Comparison of ENCODE assay signal across 16 cellular contexts in genomic region chr7:71612892-71613291, GRCh38.
DNase-seq lines count a peak whose midpoint lies in the region; ATAC-seq, FAIRE-seq and TF ChIP-seq lines count a peak whose summit lies in the region.
"Had no signal": no experiment of that assay in that cellular context is flagged by ENCODE, and none has a peak within 500 bp of the region (broad histone marks: within the 10 kb centered on the region; RNA-seq: fewer than 3 reads in every experiment).

No MANE protein-coding gene starts in this region.

- H3K27ac Mint-ChIP-seq in neural progenitor cell = peak overlapping the region; percentile 65
- no peak overlapping the region for H3K27ac Mint-ChIP-seq in activated CD4-positive, alpha-beta memory T cell treated with anti-CD3 and anti-CD28 coated beads for 36 hours
- H3K27ac Mint-ChIP-seq: CD8-positive, alpha-beta memory T cell; progenitor cell of endocrine pancreas had no signal

- H3K4me3 Mint-ChIP-seq in neural progenitor cell = no peak overlapping the region
- H3K4me3 Mint-ChIP-seq in activated CD4-positive, alpha-beta memory T cell treated with anti-CD3 and anti-CD28 coated beads for 36 hours = no peak overlapping the region
- H3K4me3 Mint-ChIP-seq: CD8-positive, alpha-beta memory T cell had no signal

- H3K4me1 Mint-ChIP-seq in neural progenitor cell = peaks cover 46% of the 10 kb centered on the region
- no peaks in the 10 kb centered on the region for H3K4me1 Mint-ChIP-seq in activated CD4-positive, alpha-beta memory T cell treated with anti-CD3 and anti-CD28 coated beads for 36 hours (ENCODE audit: low read depth)
- H3K4me1 Mint-ChIP-seq: CD8-positive, alpha-beta memory T cell had no signal

- H3K79me2 ChIP-seq in neural progenitor cell (ENCODE audit: low read depth) = no peaks in the 10 kb centered on the region

- no peak for FAIRE-seq in kidney (lab: Jason Lieb, UNC)
- FAIRE-seq: GM12891, islet of Langerhans had no signal

- no peak overlapping the region for H2AFZ ChIP-seq in neural progenitor cell (replicated peaks)

- H3K9ac ChIP-seq in neural progenitor cell (no peak overlapping the region), kidney (ENCODE audit: low read length in 2 of 2) (no peak overlapping the region)

- no peaks in the 10 kb centered on the region for H3K36me3 Mint-ChIP-seq in neural progenitor cell
- no peaks in the 10 kb centered on the region for H3K36me3 Mint-ChIP-seq in activated CD4-positive, alpha-beta memory T cell treated with anti-CD3 and anti-CD28 coated beads for 36 hours

- peak overlapping the region in 1 of 4 donors; percentile 41 for H3K4me3 ChIP-seq in esophagus squamous epithelium
- no peak overlapping the region for H3K4me3 ChIP-seq in neural progenitor cell
- no peak overlapping the region for H3K4me3 ChIP-seq in kidney (ENCODE audit: low read length in 2 of 2)

- 36 to 43% methylated on average over 5 to 6 of the region's 6 CpGs for WGBS in esophagus squamous epithelium, 2 donors

- H3K4me1 ChIP-seq in esophagus squamous epithelium (peaks cover 0 to 29% (median 9%) of the 10 kb centered on the region in 3 donors), neural progenitor cell (peaks cover 44% of the 10 kb centered on the region), kidney (ENCODE audit: control insufficient read depth in 1 of 2, insufficient read depth in 1 of 2, low read depth in 1 of 2, low read length in 2 of 2) (no peaks in the 10 kb centered on the region)
- H3K4me1 ChIP-seq: breast epithelium had no signal

- no peaks in the 10 kb centered on the region for H3K9me3 ChIP-seq in esophagus squamous epithelium
- no peaks in the 10 kb centered on the region for H3K9me3 ChIP-seq in neural progenitor cell (ENCODE audit: low read depth)
- H3K9me3 ChIP-seq in kidney (ENCODE audit: control insufficient read depth in 1 of 2, low read length in 2 of 2) = no peaks in the 10 kb centered on the region
- H3K9me3 ChIP-seq: breast epithelium had no signal

- H3K9me3 Mint-ChIP-seq in neural progenitor cell = no peaks in the 10 kb centered on the region
- peaks cover 16% of the 10 kb centered on the region for H3K9me3 Mint-ChIP-seq in activated CD4-positive, alpha-beta memory T cell treated with anti-CD3 and anti-CD28 coated beads for 36 hours

- peaks cover 49% of the 10 kb centered on the region for H3F3A ChIP-seq in neural progenitor cell (ENCODE audit: low read depth)

- no peaks in the 10 kb centered on the region for H3K27me3 ChIP-seq in esophagus squamous epithelium
- no peaks in the 10 kb centered on the region for H3K27me3 ChIP-seq in neural progenitor cell
- H3K27me3 ChIP-seq: breast epithelium had no signal

- CTCF ChIA-PET in activated CD4-positive, alpha-beta memory T cell treated with anti-CD3 and anti-CD28 coated beads for 36 hours (lab: Charles Lee) = no interaction called here

- peak overlapping the region; percentile 63 for H3K4me2 ChIP-seq in neural progenitor cell

- H4K20me1 ChIP-seq in neural progenitor cell (ENCODE audit: low read depth) = no peaks in the 10 kb centered on the region

- TF ChIP-seq CTCF in esophagus squamous epithelium (IDR thresholded peaks at IDR 0.05) (no peak), neural progenitor cell (IDR thresholded peaks at IDR 0.05) (no peak), kidney (IDR thresholded peaks at IDR 0.05; ENCODE audit: borderline replicate concordance, extremely low read depth, insufficient read depth) (no peak)

- intact Hi-C loops in esophagus squamous epithelium (cut with DNase I) = no loop called here
- intact Hi-C loops in activated CD4-positive, alpha-beta memory T cell treated with anti-CD3 and anti-CD28 coated beads for 36 hours (cut with micrococcal nuclease) = no loop called here
- intact Hi-C loops in kidney (cut with DNase I) = no loop called here

- H3K27ac ChIP-seq in esophagus squamous epithelium = peak overlapping the region in 3 of 4 donors; percentile 52 to 78 (median 65)
- H3K27ac ChIP-seq in neural progenitor cell = peak overlapping the region; percentile 82
- H3K27ac ChIP-seq in kidney (ENCODE audit: low read depth in 2 of 2, low read length in 2 of 2) = no peak overlapping the region
- H3K27ac ChIP-seq: breast epithelium had no signal

- TF ChIP-seq POLR2A in esophagus squamous epithelium (IDR thresholded peaks at IDR 0.05) = no peak

- H3K36me3 ChIP-seq in esophagus squamous epithelium (no peaks in the 10 kb centered on the region), neural progenitor cell (no peaks in the 10 kb centered on the region), kidney (ENCODE audit: control insufficient read depth in 1 of 2, insufficient read depth in 2 of 2, low read length in 2 of 2) (no peaks in the 10 kb centered on the region)
- H3K36me3 ChIP-seq: breast epithelium had no signal

- POLR2A ChIA-PET in activated CD4-positive, alpha-beta memory T cell treated with anti-CD3 and anti-CD28 coated beads for 36 hours (lab: Charles Lee) = no interaction called here

- no peaks in the 10 kb centered on the region for H3K27me3 Mint-ChIP-seq in neural progenitor cell (ENCODE audit: insufficient read depth, low read depth)
- H3K27me3 Mint-ChIP-seq in activated CD4-positive, alpha-beta memory T cell treated with anti-CD3 and anti-CD28 coated beads for 36 hours = no peaks in the 10 kb centered on the region
- H3K27me3 Mint-ChIP-seq: CD8-positive, alpha-beta memory T cell had no signal

- ATAC-seq in HG02852 (IDR thresholded peaks at IDR 0.05; ENCODE audit: unreplicated experiment) = no peak

- DNase-seq in Ammon's horn (ENCODE audit: low spot score) (peak; percentile 38), NCI-H2171 treated with DMSO at 0.1 percent for 48 hours (lab: John Stamatoyannopoulos, UW) (peak; percentile 82), esophagus squamous epithelium (lab: John Stamatoyannopoulos, UW) (no peak), neural progenitor cell (ENCODE audit: low spot score) (peak; percentile 50), SHP77 (lab: John Stamatoyannopoulos, UW) (no peak), kidney (no peak)
- DNase-seq in activated CD4-positive, alpha-beta memory T cell treated with anti-CD3 and anti-CD28 coated beads for 36 hours = no peak
- DNase-seq: activated CD4-positive, CD25-positive, alpha-beta regulatory T cell treated with anti-CD3 and anti-CD28 coated beads, Interleukin-2, amount 50 U/mL, for 72 hours; CD8-positive, alpha-beta memory T cell; NCI-H2029; NCI-H526 treated with DMSO at 0.1 percent for 48 hours had no signal

Comparison
In these comparisons a context has a peak if more than half of its experiments do, and no peak if none do; other contexts are left out.
1. DNase-seq: peak in Ammon's horn (single experiment), NCI-H2171 treated with DMSO at 0.1 percent for 48 hours (single experiment) and neural progenitor cell (single experiment); none in esophagus squamous epithelium (single experiment), activated CD4-positive, alpha-beta memory T cell treated with anti-CD3 and anti-CD28 coated beads for 36 hours (single experiment), SHP77 (0 of 2) and kidney (single experiment).
2. H3K27ac ChIP-seq: peak in esophagus squamous epithelium (3 of 4) and neural progenitor cell (single experiment); none in kidney (0 of 2).